ENCODE assay signal across 8 cellular contexts in genomic region chr7:32490127-32490796, GRCh38. TPM values are rescaled to one million over a fixed set of nuclear protein-coding genes. Genes with fewer than 3 reads are reported as not detected.
DNase-seq lines count a peak whose midpoint lies in the region; ATAC-seq and TF ChIP-seq lines count a peak whose summit lies in the region.

Gene LSM5 (minus strand): TSS chr7:32490380. CDS start chr7:32490365, 15 bp downstream.

- peak in 1 of 2 donors; percentile 38 for TF ChIP-seq POLR2A in heart left ventricle (IDR thresholded peaks at IDR 0.05)

- peaks cover 0 to 35% (median 26%) of the 10 kb centered on the region in 9 donors for H3K36me3 ChIP-seq in heart left ventricle

- peak within 1 kb of the TSS; percentile 88 for H3K27ac Mint-ChIP-seq in activated naive CD8-positive, alpha-beta T cell treated with anti-CD3 and anti-CD28 coated beads, Interleukin-2, amount 50 U/mL, for 24 hours
- H3K27ac Mint-ChIP-seq in type B pancreatic cell = peak within 1 kb of the TSS; percentile 92

- H3K9me3 ChIP-seq in heart left ventricle = no peaks in the 10 kb centered on the region

- H3K36me3 Mint-ChIP-seq in activated naive CD8-positive, alpha-beta T cell treated with anti-CD3 and anti-CD28 coated beads, Interleukin-2, amount 50 U/mL, for 24 hours (ENCODE audit: low read depth) = peaks cover 24% of the 10 kb centered on the region
- H3K36me3 Mint-ChIP-seq in type B pancreatic cell = peaks cover 8% of the 10 kb centered on the region

- peaks cover 0 to 23% (median 13%) of the 10 kb centered on the region in 12 donors for H3K4me1 ChIP-seq in heart left ventricle

- H3K4me1 Mint-ChIP-seq in activated naive CD8-positive, alpha-beta T cell treated with anti-CD3 and anti-CD28 coated beads, Interleukin-2, amount 50 U/mL, for 24 hours = peaks cover 31% of the 10 kb centered on the region
- H3K4me1 Mint-ChIP-seq in type B pancreatic cell (ENCODE audit: unreplicated experiment) = peaks cover 9% of the 10 kb centered on the region

- no peak for TF ChIP-seq CTCF in GM12865 (IDR thresholded peaks at IDR 0.05; ENCODE audit: insufficient read depth, low read depth, low read length, missing control alignments)
- no peak for TF ChIP-seq CTCF in heart left ventricle (IDR thresholded peaks at IDR 0.05)
- TF ChIP-seq CTCF in type B pancreatic cell (conservative IDR thresholded peaks at IDR 0.05) = no peak

- 0 to 1% (median 0%) methylated on average over 38 of the region's 38 CpGs for WGBS in heart left ventricle, 4 donors

- H3K4me3 Mint-ChIP-seq in activated naive CD8-positive, alpha-beta T cell treated with anti-CD3 and anti-CD28 coated beads, Interleukin-2, amount 50 U/mL, for 24 hours = peak within 1 kb of the TSS; percentile 86
- peak within 1 kb of the TSS; percentile 90 for H3K4me3 Mint-ChIP-seq in type B pancreatic cell

- peak within 1 kb of the TSS; percentile 71 to 93 (median 84) for H3K27ac ChIP-seq in heart left ventricle

- ATAC-seq in HG02763 (IDR thresholded peaks at IDR 0.05; ENCODE audit: unreplicated experiment) (peak; percentile 91), heart left ventricle (peak; percentile 91 to 92 (median 91))
- ATAC-seq in activated naive CD8-positive, alpha-beta T cell treated with anti-CD3 and anti-CD28 coated beads, Interleukin-2, amount 50 U/mL, for 24 hours = peak; percentile 82

- H3K4me3 ChIP-seq in GM12865 (ENCODE audit: low read depth, low read length) (peak within 1 kb of the TSS; percentile 93), heart left ventricle (peak within 1 kb of the TSS; percentile 29 to 82 (median 68))

- no peaks in the 10 kb centered on the region for H3K9me3 Mint-ChIP-seq in activated naive CD8-positive, alpha-beta T cell treated with anti-CD3 and anti-CD28 coated beads, Interleukin-2, amount 50 U/mL, for 24 hours
- H3K9me3 Mint-ChIP-seq in type B pancreatic cell = no peaks in the 10 kb centered on the region

- intact Hi-C loops in heart left ventricle (cut with DNase I) = loop anchor here in 5 of 10 donors (2.0 to 10.0 kb wide), 5 partner anchors 75 to 405 kb away; partner anchors contain the start of gene KBTBD2 (in 1 of the 5)

- no peaks in the 10 kb centered on the region for H3K27me3 Mint-ChIP-seq in activated naive CD8-positive, alpha-beta T cell treated with anti-CD3 and anti-CD28 coated beads, Interleukin-2, amount 50 U/mL, for 24 hours
- no peaks in the 10 kb centered on the region for H3K27me3 Mint-ChIP-seq in type B pancreatic cell

- DNase-seq in GM12865 (ENCODE audit: low read depth) (peak; percentile 96), NCI-H1417 treated with DMSO at 0.1 percent for 48 hours (lab: John Stamatoyannopoulos, UW) (peak; percentile 37), SW480 (ENCODE audit: low spot score) (peak; percentile 97), heart left ventricle (peak; percentile 91 to 96 (median 93)), pons (ENCODE audit: low spot score) (peak; percentile 88), type B pancreatic cell (ENCODE audit: extremely low spot score, unreplicated experiment) (peak; percentile 88)
- DNase-seq in activated naive CD8-positive, alpha-beta T cell treated with anti-CD3 and anti-CD28 coated beads, Interleukin-2, amount 50 U/mL, for 24 hours = peak; percentile 87

- H3K27me3 ChIP-seq in heart left ventricle = no peaks in the 10 kb centered on the region

RNA-seq across cellular contexts. Expression of gene LSM5, which starts in this region (rescaled TPM):
- total RNA-seq in heart left ventricle (10 to 100 TPM; 10.8 to 43.0 (median 35.6) TPM), type B pancreatic cell (ENCODE audit: low replicate concordance) (46.9 and 67.5 TPM in 2 replicates)
- polyA plus RNA-seq in heart left ventricle = 10 to 100 TPM; 55.2 to 67.5 TPM

Comparison
In these comparisons a context has a peak if more than half of its experiments do, and no peak if none do; other contexts are left out.
1. Peak in every context shown above with its lines: DNase-seq, ATAC-seq, H3K4me3 ChIP-seq and H3K27ac ChIP-seq.
2. DNase-seq: peak in every context shown above with its lines; median percentile 97 in SW480; 96 in GM12865; 93 in heart left ventricle; 88 in pons; 88 in type B pancreatic cell; 87 in activated naive CD8-positive, alpha-beta T cell treated with anti-CD3 and anti-CD28 coated beads, Interleukin-2, amount 50 U/mL, for 24 hours; 37 in NCI-H1417 treated with DMSO at 0.1 percent for 48 hours.